ENCODE assay signal across 13 cellular contexts in genomic region chr1:248828845-248829244, GRCh38. TPM values are rescaled to one million over a fixed set of nuclear protein-coding genes. Genes with fewer than 3 reads are reported as not detected.
DNase-seq lines count a peak whose midpoint lies in the region; ATAC-seq, FAIRE-seq and TF ChIP-seq lines count a peak whose summit lies in the region.
"Had no signal": no experiment of that assay in that cellular context is flagged by ENCODE, and none has a peak within 500 bp of the region (broad histone marks: within the 10 kb centered on the region; RNA-seq: fewer than 3 reads in every experiment).

No MANE protein-coding gene starts in this region.

- no peak for TF ChIP-seq RAD21 in SK-N-SH (IDR thresholded peaks at IDR 0.05; ENCODE audit: low read length)

- H2AFZ ChIP-seq in SK-N-SH (ENCODE audit: low read depth): peak overlapping the region; percentile 45; the same call in 1 of the 2 replicates
- H2AFZ ChIP-seq in endothelial cell of umbilical vein (ENCODE audit: low read depth, low read length): no peak overlapping the region

- TF ChIP-seq CTCF in SK-N-SH (IDR thresholded peaks at IDR 0.05): no peak
- no peak for TF ChIP-seq CTCF in endothelial cell of umbilical vein (IDR thresholded peaks at IDR 0.05; ENCODE audit: extremely low read depth in 1 of 2, insufficient read depth in 1 of 2, low read depth in 1 of 2, low read length in 2 of 2)
- no peak for TF ChIP-seq CTCF in retinal pigment epithelial cell (conservative IDR thresholded peaks at IDR 0.05; ENCODE audit: low read depth, low read length)

- BruUV-seq in endothelial cell of umbilical vein (replicated peaks; lab: Mats Ljungman, UMichigan): no TSS peak

- DNase-seq in SK-N-SH (peak; percentile 53), RPMI7951 (ENCODE audit: low read depth) (peak; percentile 75), endothelial cell of umbilical vein (ENCODE audit: low read depth, low spot score) (peak; percentile 81), retinal pigment epithelial cell (ENCODE audit: low read depth) (peak; percentile 8)
- no peak for DNase-seq in activated effector memory CD4-positive, alpha-beta T cell treated with Interleukin-2 at 50 U/mL for 16 hours
- DNase-seq: caudate nucleus, NCI-H1694 treated with DMSO at 0.1 percent for 48 hours had no signal

- H3K4me3 ChIP-seq in SK-N-SH (ENCODE audit: low read depth in 2 of 2, low read length in 1 of 2) (no peak overlapping the region), endothelial cell of umbilical vein (replicated peaks in 1 of 3; ENCODE audit: insufficient read depth in 1 of 3, low read depth in 1 of 3, low read length in 3 of 3) (no peak overlapping the region), retinal pigment epithelial cell (ENCODE audit: low read length) (no peak overlapping the region)
- H3K4me3 ChIP-seq: GM12878, SJSA1, vagina had no signal

- H3K9me2 ChIP-seq in SK-N-SH: no peaks in the 10 kb centered on the region

- H4K20me1 ChIP-seq in SK-N-SH (ENCODE audit: insufficient read depth): no peaks in the 10 kb centered on the region
- no peaks in the 10 kb centered on the region for H4K20me1 ChIP-seq in endothelial cell of umbilical vein (replicated peaks; ENCODE audit: control insufficient read depth, extremely low read depth, insufficient read depth, low read length)

- H3K27me3 ChIP-seq in SK-N-SH (ENCODE audit: insufficient read depth) (no peaks in the 10 kb centered on the region), endothelial cell of umbilical vein (ENCODE audit: control insufficient read depth in 2 of 2, insufficient read depth in 2 of 2, low read length in 2 of 2) (no peaks in the 10 kb centered on the region)
- H3K27me3 ChIP-seq: SJSA1, vagina had no signal

- ATAC-seq in SK-N-SH treated with all-trans-retinoic acid at 6 μM for 48 hours (no peak), HG03432 (IDR thresholded peaks at IDR 0.05; ENCODE audit: unreplicated experiment) (no peak), GM18907 (IDR thresholded peaks at IDR 0.05; ENCODE audit: unreplicated experiment) (no peak)
- ATAC-seq: GM12878 had no signal

- H3K27ac ChIP-seq in SK-N-SH (ENCODE audit: low read depth in 2 of 2, low read length in 1 of 2) (peak overlapping the region in 1 of 2 experiments; percentile 21; a peak in 2 of 4 replicates), endothelial cell of umbilical vein (ENCODE audit: insufficient read depth, low read depth, low read length) (peak overlapping the region; percentile 33)
- H3K27ac ChIP-seq: SJSA1, vagina had no signal

- no peaks in the 10 kb centered on the region for H3K9me3 ChIP-seq in SK-N-SH
- no peaks in the 10 kb centered on the region for H3K9me3 ChIP-seq in endothelial cell of umbilical vein (replicated peaks; ENCODE audit: control insufficient read depth, insufficient read depth, low read length)
- H3K9me3 ChIP-seq: SJSA1, vagina had no signal

- POLR2A ChIA-PET in SK-N-SH (lab: Yijun Ruan, JAX): interaction anchor here (0.7 kb wide), 1 partner anchor 9 kb away, joined by 3 read pairs; the partner anchor contains the start of gene ZNF672
- POLR2A ChIA-PET in endothelial cell of umbilical vein (lab: Charles Lee): interaction anchor here (1.8 kb wide), 1 partner anchor 9 kb away, joined by 13 read pairs; the partner anchor contains the start of gene ZNF672

- H3K4me2 ChIP-seq in SK-N-SH (no peak overlapping the region), endothelial cell of umbilical vein (ENCODE audit: insufficient read depth, low read length) (peak overlapping the region; percentile 2)

- peak in 1 of 2 experiments; percentile 24; a peak in 1 of 4 replicates for TF ChIP-seq EP300 in SK-N-SH (IDR thresholded peaks at IDR 0.05; ENCODE audit: borderline replicate concordance in 1 of 2, low read depth in 1 of 2, low read length in 1 of 2)

- H3K9ac ChIP-seq in SK-N-SH: no peak overlapping the region
- H3K9ac ChIP-seq in endothelial cell of umbilical vein (replicated peaks; ENCODE audit: extremely low read depth, insufficient read depth, low read length): no peak overlapping the region

- CTCF ChIA-PET in SK-N-SH (lab: Yijun Ruan, JAX) (interaction anchor here (1.5 to 3.8 kb wide), 4 partner anchors 9 to 29 kb away, joined by 6 to 28 read pairs (median 13); partner anchors contain the start of genes ZNF672 and ZNF692), endothelial cell of umbilical vein (lab: Charles Lee) (interaction anchor here (0.7 to 3.8 kb wide), 3 partner anchors 9 to 29 kb away, joined by 3 to 33 read pairs (median 6); partner anchors contain the start of gene ZNF672)

- FAIRE-seq in endothelial cell of umbilical vein (lab: Jason Lieb, UNC): peak; percentile 80
- FAIRE-seq: GM12878 had no signal

- H3K79me2 ChIP-seq in SK-N-SH (ENCODE audit: insufficient read depth) (peaks cover 17% of the 10 kb centered on the region), endothelial cell of umbilical vein (ENCODE audit: control insufficient read depth, insufficient read depth, low read length) (peaks cover 18% of the 10 kb centered on the region)

- H3K36me3 ChIP-seq in SK-N-SH (replicated peaks in 1 of 2; ENCODE audit: control insufficient read depth in 1 of 2, insufficient read depth in 2 of 2, low read length in 1 of 2): peaks cover 0 to 7% of the 10 kb centered on the region in 2 experiments
- no peaks in the 10 kb centered on the region for H3K36me3 ChIP-seq in endothelial cell of umbilical vein (ENCODE audit: control insufficient read depth in 2 of 2, extremely low read depth in 1 of 2, insufficient read depth in 2 of 2, low read length in 2 of 2)

- dilution Hi-C loops in endothelial cell of umbilical vein (cut with MboI; ENCODE audit: extremely low pct_ligation_motif_present, low sequenced_read_pairs): no loop called here

- intact Hi-C loops in endothelial cell of umbilical vein (cut with micrococcal nuclease): no loop called here

- no peak for TF ChIP-seq POLR2A in endothelial cell of umbilical vein (IDR thresholded peaks at IDR 0.05; ENCODE audit: low read depth, low read length)

- H3F3A ChIP-seq in SK-N-SH (replicated peaks; ENCODE audit: insufficient read depth): peaks cover 23% of the 10 kb centered on the region

- no peaks in the 10 kb centered on the region for H3K9me1 ChIP-seq in endothelial cell of umbilical vein (replicated peaks; ENCODE audit: control insufficient read depth, extremely low read depth, insufficient read depth, low read length)

- 15% methylated on average over 3 of the region's 3 CpGs for WGBS in SK-N-SH (ENCODE audit: low lambda C conversion rate)

- H3K4me1 ChIP-seq in SK-N-SH (ENCODE audit: control insufficient read depth in 1 of 2, insufficient read depth in 2 of 2, low read depth in 1 of 2, low read length in 1 of 2): peaks cover 16 to 17% of the 10 kb centered on the region in 2 experiments
- peaks cover 34% of the 10 kb centered on the region for H3K4me1 ChIP-seq in endothelial cell of umbilical vein (ENCODE audit: control insufficient read depth, extremely low read depth, insufficient read depth, low read length)

TF ChIP-seq in SK-N-SH, 30 proteins besides CTCF, POLR2A, EP300 and RAD21 (continues in another document):
- TF ChIP-seq TCF12 (IDR thresholded peaks at IDR 0.05): peak; percentile 51

TF ChIP-seq in endothelial cell of umbilical vein, 7 proteins besides CTCF, POLR2A, EP300 and RAD21 (continues in another document):
- TF ChIP-seq MYC (IDR thresholded peaks at IDR 0.05; ENCODE audit: low read depth, low read length) (no peak), GATA2 (IDR thresholded peaks at IDR 0.05; ENCODE audit: insufficient read depth, insufficient read length, low read depth, low read length) (peak; percentile 92), JUN (IDR thresholded peaks at IDR 0.05; ENCODE audit: borderline replicate concordance, insufficient read depth, insufficient read length, low read depth) (peak; percentile 69)

RNA-seq across cellular contexts. Expression of gene SH3BP5L, which starts 3.1 kb away (rescaled TPM):
- polyA plus RNA-seq in SK-N-SH (2012; rRNA removed) (32.1 and 37.3 TPM in 2 replicates), endothelial cell of umbilical vein (22.9 and 24.7 TPM in 2 replicates)
- polyA plus RNA-seq in SK-N-SH (2012; cell fraction: cytosol; rRNA removed): 16.7 and 25.0 TPM in 2 replicates
- polyA plus RNA-seq in SK-N-SH (2012; cell fraction: nucleus; rRNA removed): 57.5 and 58.1 TPM in 2 replicates
- 13.3 and 18.6 TPM in 2 replicates for total RNA-seq in RPMI7951 (2014; rRNA removed; shearing (Covaris generic))
- total RNA-seq in endothelial cell of umbilical vein: 24.7 and 26.5 TPM in 2 replicates
- polyA plus RNA-seq in endothelial cell of umbilical vein (2011; cell fraction: cytosol; rRNA removed): 20.0 and 23.7 TPM in 2 replicates
- 34.8 and 35.9 TPM in 2 replicates for polyA plus RNA-seq in endothelial cell of umbilical vein (2011; cell fraction: nucleus; rRNA removed)
- 12.4 TPM in 2 replicates for polyA plus RNA-seq in endothelial cell of umbilical vein (2012)
- 23.0 and 29.6 TPM in 2 replicates for polyA minus RNA-seq in endothelial cell of umbilical vein
- polyA minus RNA-seq in endothelial cell of umbilical vein (2011; cell fraction: cytosol; rRNA and poly(A)+ RNA removed): 11.8 TPM
- polyA minus RNA-seq in endothelial cell of umbilical vein (2011; cell fraction: nucleus; rRNA and poly(A)+ RNA removed): 24.3 and 29.0 TPM in 2 replicates

RNA-seq across cellular contexts. Expression of gene ZNF672, which starts 9.2 kb away (rescaled TPM):
- polyA plus RNA-seq in SK-N-SH (2012; rRNA removed): 14.2 and 16.0 TPM in 2 replicates
- polyA plus RNA-seq in SK-N-SH (2012; cell fraction: cytosol; rRNA removed): 9.0 and 12.7 TPM in 2 replicates
- 24.5 and 34.1 TPM in 2 replicates for polyA plus RNA-seq in SK-N-SH (2012; cell fraction: nucleus; rRNA removed)
- 13.4 and 13.8 TPM in 2 replicates for total RNA-seq in RPMI7951 (2014; rRNA removed; shearing (Covaris generic))
- total RNA-seq in endothelial cell of umbilical vein: 20.1 and 21.5 TPM in 2 replicates
- polyA plus RNA-seq in endothelial cell of umbilical vein: 29.6 and 30.6 TPM in 2 replicates
- polyA plus RNA-seq in endothelial cell of umbilical vein (2011; cell fraction: cytosol; rRNA removed): 17.8 TPM in 2 replicates
- polyA plus RNA-seq in endothelial cell of umbilical vein (2011; cell fraction: nucleus; rRNA removed): 18.1 and 18.4 TPM in 2 replicates
- polyA plus RNA-seq in endothelial cell of umbilical vein (2012): 9.1 and 9.4 TPM in 2 replicates
- 23.9 and 28.1 TPM in 2 replicates for polyA minus RNA-seq in endothelial cell of umbilical vein
- polyA minus RNA-seq in endothelial cell of umbilical vein (2011; cell fraction: cytosol; rRNA and poly(A)+ RNA removed): 33.8 TPM
- 14.1 and 14.7 TPM in 2 replicates for polyA minus RNA-seq in endothelial cell of umbilical vein (2011; cell fraction: nucleus; rRNA and poly(A)+ RNA removed)

RNA-seq across cellular contexts. Expression of gene ZNF692, which starts 30.0 kb away (rescaled TPM):
- polyA plus RNA-seq in SK-N-SH (2012; rRNA removed): 47.0 and 62.9 TPM in 2 replicates
- polyA plus RNA-seq in SK-N-SH (2012; cell fraction: cytosol; rRNA removed): 8.9 and 14.8 TPM in 2 replicates
- 466 and 588 TPM in 2 replicates for polyA plus RNA-seq in SK-N-SH (2012; cell fraction: nucleus; rRNA removed)
- total RNA-seq in RPMI7951 (2014; rRNA removed; shearing (Covaris generic)): 13.2 and 14.8 TPM in 2 replicates
- total RNA-seq in endothelial cell of umbilical vein: 36.6 and 38.6 TPM in 2 replicates
- 32.6 and 33.6 TPM in 2 replicates for polyA plus RNA-seq in endothelial cell of umbilical vein
- polyA plus RNA-seq in endothelial cell of umbilical vein (2011; cell fraction: cytosol; rRNA removed): 16.3 and 22.5 TPM in 2 replicates
- polyA plus RNA-seq in endothelial cell of umbilical vein (2011; cell fraction: nucleus; rRNA removed): 241 TPM in 2 replicates
- 21.9 and 23.0 TPM in 2 replicates for polyA plus RNA-seq in endothelial cell of umbilical vein (2012)
- polyA minus RNA-seq in endothelial cell of umbilical vein: 13.2 and 18.1 TPM in 2 replicates
- polyA minus RNA-seq in endothelial cell of umbilical vein (2011; cell fraction: cytosol; rRNA and poly(A)+ RNA removed): 12.1 TPM
- polyA minus RNA-seq in endothelial cell of umbilical vein (2011; cell fraction: nucleus; rRNA and poly(A)+ RNA removed): 17.5 and 21.1 TPM in 2 replicates
